In the genomic region with DNA sequence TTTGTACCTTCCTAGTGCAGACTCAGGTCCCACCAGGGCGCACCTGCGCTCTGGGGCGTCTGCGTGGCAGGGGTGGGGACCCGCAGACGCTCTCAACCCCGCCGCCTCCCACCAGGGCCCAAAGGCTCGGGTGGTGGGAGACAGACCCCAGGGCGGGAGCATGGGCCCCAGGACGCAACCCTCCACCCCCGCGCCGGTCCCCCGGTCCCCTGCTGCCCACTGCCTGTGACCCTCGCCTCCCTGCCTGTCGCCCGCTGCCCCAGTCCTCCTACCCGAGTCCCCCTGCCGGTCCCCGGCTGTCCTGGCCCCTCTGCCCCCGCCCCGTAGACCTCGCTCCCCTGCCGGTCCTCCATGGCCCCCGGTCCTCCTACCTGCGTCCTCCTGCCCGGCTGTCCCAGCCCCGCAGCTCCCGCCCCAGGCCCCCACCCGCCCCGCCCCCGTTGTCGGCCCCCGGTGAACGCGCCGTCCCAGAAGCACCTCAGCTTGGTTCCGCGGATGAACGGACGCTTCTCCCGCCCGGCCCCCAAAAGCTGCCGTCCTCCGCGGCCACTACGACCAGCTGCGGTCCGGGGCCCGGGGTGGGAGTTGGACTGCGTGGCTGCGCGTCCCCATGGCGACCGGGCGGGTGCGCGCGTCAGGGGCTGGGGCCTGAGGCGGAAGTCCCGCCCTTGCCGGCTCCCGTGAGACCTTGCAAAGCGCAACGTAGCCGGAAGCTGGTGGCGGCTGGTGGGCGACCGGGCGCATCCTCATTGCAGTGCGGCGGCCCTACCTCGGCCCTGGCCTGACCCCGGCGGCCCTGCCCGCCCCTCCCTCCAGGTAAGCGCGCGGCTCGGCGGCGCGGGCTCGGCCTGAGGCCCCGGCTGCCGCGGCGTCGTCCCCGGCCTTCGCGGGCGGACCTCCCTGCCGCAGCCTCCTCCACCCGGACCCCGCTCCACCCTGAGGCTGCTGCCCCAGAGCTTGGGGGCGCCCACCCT, we compare ENCODE assay signal across 1 cellular context.
TF ChIP-seq lines count a peak whose summit lies in the region.

TSS of gene ARFGAP1 (plus strand) at position 709 of the 974 bp plus-strand sequence. CDS start 2,768 bp downstream, outside the sequence.

TF ChIP-seq in HepG2, 621 proteins besides CTCF, POLR2A, EP300 and RAD21 (continued from another document and continues in another):
- TF ChIP-seq ZHX1 (CRISPR knock-in tag; IDR thresholded peaks at IDR 0.05; ENCODE audit: low read depth) (peak; percentile 88), CBFB (CRISPR knock-in tag; IDR thresholded peaks at IDR 0.05) (peak; percentile 89), SALL1 (CRISPR knock-in tag; IDR thresholded peaks at IDR 0.05) (peak; percentile 72), CHD2 (IDR thresholded peaks at IDR 0.05; ENCODE audit: low read depth, low read length) (peak; percentile 92), ZFAT (CRISPR knock-in tag; conservative IDR thresholded peaks at IDR 0.05) (no peak), AKAP8 (CRISPR knock-in tag; IDR thresholded peaks at IDR 0.05) (peak; percentile 24; the same call in 1 of the 2 replicates), SP1 (IDR thresholded peaks at IDR 0.05) (no peak), SP1 (CRISPR knock-in tag; IDR thresholded peaks at IDR 0.05) (peak; percentile 64), RELA (CRISPR knock-in tag; IDR thresholded peaks at IDR 0.05) (peak; percentile 85; the same call in 1 of the 2 replicates), ZNF276 (CRISPR knock-in tag; IDR thresholded peaks at IDR 0.05; ENCODE audit: low read depth) (no peak), RCOR2 (CRISPR knock-in tag; IDR thresholded peaks at IDR 0.05) (no peak), AGO1 (IDR thresholded peaks at IDR 0.05; ENCODE audit: low read depth, low read length, poor library complexity, severe bottlenecking) (peak; percentile 53), TEAD2 (CRISPR knock-in tag; IDR thresholded peaks at IDR 0.05) (0 out of 2 replicates have a peak, but pooled peaks have one; percentile 21), SAFB2 (CRISPR knock-in tag; IDR thresholded peaks at IDR 0.05; ENCODE audit: borderline replicate concordance, low read depth) (peak; percentile 35; the same call in 1 of the 2 replicates), EZH2 (conservative IDR thresholded peaks at IDR 0.05; ENCODE audit: low read depth, low read length) (no peak), ZMYM3 (CRISPR knock-in tag; IDR thresholded peaks at IDR 0.05) (no peak), BCLAF1 (IDR thresholded peaks at IDR 0.05) (no peak), ZSCAN25 (CRISPR knock-in tag; IDR thresholded peaks at IDR 0.05) (peak; percentile 75; the same call in 1 of the 2 replicates), FOXA1 (IDR thresholded peaks at IDR 0.05) (no peak), FOXA1 (CRISPR knock-in tag; IDR thresholded peaks at IDR 0.05) (peak; percentile 32; the same call in 1 of the 2 replicates), ZNF282 (IDR thresholded peaks at IDR 0.05; ENCODE audit: partially characterized antibody) (no peak), ZNF766 (CRISPR knock-in tag; IDR thresholded peaks at IDR 0.05; ENCODE audit: borderline replicate concordance) (peak; percentile 62; the same call in 1 of the 2 replicates), TAF1 (CRISPR knock-in tag; IDR thresholded peaks at IDR 0.05) (peak; percentile 85), ZNF253 (CRISPR knock-in tag; IDR thresholded peaks at IDR 0.05; ENCODE audit: borderline replicate concordance) (peak; percentile 79), MAX (IDR thresholded peaks at IDR 0.05) (peak; percentile 89), ZNF619 (CRISPR knock-in tag; IDR thresholded peaks at IDR 0.05) (peak; percentile 18; the same call in 1 of the 2 replicates), ZKSCAN5 (CRISPR knock-in tag; IDR thresholded peaks at IDR 0.05) (no peak), ATF7-NPFF (CRISPR knock-in tag; IDR thresholded peaks at IDR 0.05; ENCODE audit: low read depth) (peak; percentile 82; the same call in 1 of the 2 replicates), TCF12 (IDR thresholded peaks at IDR 0.05) (no peak), TCF12 (CRISPR knock-in tag; IDR thresholded peaks at IDR 0.05) (0 out of 2 replicates have a peak, but pooled peaks have one; percentile 24), PAWR (CRISPR knock-in tag; IDR thresholded peaks at IDR 0.05; ENCODE audit: borderline replicate concordance) (no peak), E2F1 (CRISPR knock-in tag; IDR thresholded peaks at IDR 0.05) (peak; percentile 70; the same call in 1 of the 2 replicates), ZNF569 (CRISPR knock-in tag; IDR thresholded peaks at IDR 0.05; ENCODE audit: borderline replicate concordance) (0 out of 2 replicates have a peak, but pooled peaks have one; percentile 6), SOX5 (CRISPR knock-in tag; IDR thresholded peaks at IDR 0.05; ENCODE audit: borderline replicate concordance) (peak; percentile 17; the same call in 1 of the 2 replicates)
- TF ChIP-seq, protein P1, sequence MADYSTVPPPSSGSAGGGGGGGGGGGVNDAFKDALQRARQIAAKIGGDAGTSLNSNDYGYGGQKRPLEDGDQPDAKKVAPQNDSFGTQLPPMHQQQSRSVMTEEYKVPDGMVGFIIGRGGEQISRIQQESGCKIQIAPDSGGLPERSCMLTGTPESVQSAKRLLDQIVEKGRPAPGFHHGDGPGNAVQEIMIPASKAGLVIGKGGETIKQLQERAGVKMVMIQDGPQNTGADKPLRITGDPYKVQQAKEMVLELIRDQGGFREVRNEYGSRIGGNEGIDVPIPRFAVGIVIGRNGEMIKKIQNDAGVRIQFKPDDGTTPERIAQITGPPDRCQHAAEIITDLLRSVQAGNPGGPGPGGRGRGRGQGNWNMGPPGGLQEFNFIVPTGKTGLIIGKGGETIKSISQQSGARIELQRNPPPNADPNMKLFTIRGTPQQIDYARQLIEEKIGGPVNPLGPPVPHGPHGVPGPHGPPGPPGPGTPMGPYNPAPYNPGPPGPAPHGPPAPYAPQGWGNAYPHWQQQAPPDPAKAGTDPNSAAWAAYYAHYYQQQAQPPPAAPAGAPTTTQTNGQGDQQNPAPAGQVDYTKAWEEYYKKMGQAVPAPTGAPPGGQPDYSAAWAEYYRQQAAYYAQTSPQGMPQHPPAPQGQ (CRISPR knock-in tag; IDR thresholded peaks at IDR 0.05; ENCODE audit: borderline replicate concordance) = no peak
- TF ChIP-seq, protein P2, sequence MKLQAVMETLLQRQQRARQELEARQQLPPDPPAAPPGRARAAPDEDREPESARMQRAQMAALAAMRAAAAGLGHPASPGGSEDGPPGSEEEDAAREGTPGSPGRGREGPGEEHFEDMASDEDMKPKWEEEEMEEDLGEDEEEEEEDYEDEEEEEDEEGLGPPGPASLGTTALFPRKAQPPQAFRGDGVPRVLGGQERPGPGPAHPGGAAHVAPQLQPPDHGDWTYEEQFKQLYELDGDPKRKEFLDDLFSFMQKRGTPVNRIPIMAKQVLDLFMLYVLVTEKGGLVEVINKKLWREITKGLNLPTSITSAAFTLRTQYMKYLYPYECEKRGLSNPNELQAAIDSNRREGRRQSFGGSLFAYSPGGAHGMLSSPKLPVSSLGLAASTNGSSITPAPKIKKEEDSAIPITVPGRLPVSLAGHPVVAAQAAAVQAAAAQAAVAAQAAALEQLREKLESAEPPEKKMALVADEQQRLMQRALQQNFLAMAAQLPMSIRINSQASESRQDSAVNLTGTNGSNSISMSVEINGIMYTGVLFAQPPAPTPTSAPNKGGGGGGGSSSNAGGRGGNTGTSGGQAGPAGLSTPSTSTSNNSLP (IDR thresholded peaks at IDR 0.05; ENCODE audit: low read depth, low read length) = no peak
- TF ChIP-seq, protein P3, sequence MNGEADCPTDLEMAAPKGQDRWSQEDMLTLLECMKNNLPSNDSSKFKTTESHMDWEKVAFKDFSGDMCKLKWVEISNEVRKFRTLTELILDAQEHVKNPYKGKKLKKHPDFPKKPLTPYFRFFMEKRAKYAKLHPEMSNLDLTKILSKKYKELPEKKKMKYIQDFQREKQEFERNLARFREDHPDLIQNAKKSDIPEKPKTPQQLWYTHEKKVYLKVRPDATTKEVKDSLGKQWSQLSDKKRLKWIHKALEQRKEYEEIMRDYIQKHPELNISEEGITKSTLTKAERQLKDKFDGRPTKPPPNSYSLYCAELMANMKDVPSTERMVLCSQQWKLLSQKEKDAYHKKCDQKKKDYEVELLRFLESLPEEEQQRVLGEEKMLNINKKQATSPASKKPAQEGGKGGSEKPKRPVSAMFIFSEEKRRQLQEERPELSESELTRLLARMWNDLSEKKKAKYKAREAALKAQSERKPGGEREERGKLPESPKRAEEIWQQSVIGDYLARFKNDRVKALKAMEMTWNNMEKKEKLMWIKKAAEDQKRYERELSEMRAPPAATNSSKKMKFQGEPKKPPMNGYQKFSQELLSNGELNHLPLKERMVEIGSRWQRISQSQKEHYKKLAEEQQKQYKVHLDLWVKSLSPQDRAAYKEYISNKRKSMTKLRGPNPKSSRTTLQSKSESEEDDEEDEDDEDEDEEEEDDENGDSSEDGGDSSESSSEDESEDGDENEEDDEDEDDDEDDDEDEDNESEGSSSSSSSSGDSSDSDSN (CRISPR knock-in tag; IDR thresholded peaks at IDR 0.05) = peak; percentile 90
- TF ChIP-seq, protein P4, sequence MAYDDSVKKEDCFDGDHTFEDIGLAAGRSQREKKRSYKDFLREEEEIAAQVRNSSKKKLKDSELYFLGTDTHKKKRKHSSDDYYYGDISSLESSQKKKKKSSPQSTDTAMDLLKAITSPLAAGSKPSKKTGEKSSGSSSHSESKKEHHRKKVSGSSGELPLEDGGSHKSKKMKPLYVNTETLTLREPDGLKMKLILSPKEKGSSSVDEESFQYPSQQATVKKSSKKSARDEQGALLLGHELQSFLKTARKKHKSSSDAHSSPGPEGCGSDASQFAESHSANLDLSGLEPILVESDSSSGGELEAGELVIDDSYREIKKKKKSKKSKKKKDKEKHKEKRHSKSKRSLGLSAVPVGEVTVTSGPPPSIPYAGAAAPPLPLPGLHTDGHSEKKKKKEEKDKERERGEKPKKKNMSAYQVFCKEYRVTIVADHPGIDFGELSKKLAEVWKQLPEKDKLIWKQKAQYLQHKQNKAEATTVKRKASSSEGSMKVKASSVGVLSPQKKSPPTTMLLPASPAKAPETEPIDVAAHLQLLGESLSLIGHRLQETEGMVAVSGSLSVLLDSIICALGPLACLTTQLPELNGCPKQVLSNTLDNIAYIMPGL (CRISPR knock-in tag; IDR thresholded peaks at IDR 0.05; ENCODE audit: borderline replicate concordance in 1 of 2, low read depth in 1 of 2) = peak; percentile 83 to 92; a peak in 3 of 4 replicates
- TF ChIP-seq, protein P5, sequence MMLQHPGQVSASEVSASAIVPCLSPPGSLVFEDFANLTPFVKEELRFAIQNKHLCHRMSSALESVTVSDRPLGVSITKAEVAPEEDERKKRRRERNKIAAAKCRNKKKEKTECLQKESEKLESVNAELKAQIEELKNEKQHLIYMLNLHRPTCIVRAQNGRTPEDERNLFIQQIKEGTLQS (CRISPR knock-in tag; IDR thresholded peaks at IDR 0.05) = 0 out of 2 replicates have a peak, but pooled peaks have one; percentile 31
